In the genomic region with DNA sequence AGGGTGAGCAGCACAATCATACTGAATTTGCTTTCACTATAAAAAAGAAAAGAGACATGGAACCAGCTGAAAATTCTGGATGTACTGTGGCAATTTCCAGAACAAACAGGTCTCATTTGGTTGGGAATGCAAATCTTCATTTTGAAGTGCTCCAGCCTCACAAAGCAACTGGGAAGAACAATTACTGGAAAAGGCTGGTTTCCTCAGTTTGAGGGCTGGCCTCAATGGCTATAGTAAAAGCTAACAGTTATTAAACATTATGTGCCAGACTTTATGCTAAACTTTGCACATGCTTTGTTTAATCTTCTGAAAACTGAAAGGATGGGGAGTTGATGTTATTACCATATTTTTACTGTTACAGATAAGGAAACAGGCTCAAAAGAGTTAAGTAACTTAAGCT, we compare ENCODE assay signal across 19 cellular contexts. TPM values are rescaled to one million over a fixed set of nuclear protein-coding genes. Genes with fewer than 3 reads are reported as not detected.
"Had no signal": no experiment of that assay in that cellular context is flagged by ENCODE, and none has a peak within 500 bp of the region (broad histone marks: within the 10 kb centered on the region; RNA-seq: fewer than 3 reads in every experiment).

No MANE protein-coding gene starts in this region.

- H3K27ac Mint-ChIP-seq: activated naive CD8-positive, alpha-beta T cell treated with anti-CD3 and anti-CD28 coated beads, Interleukin-2, amount 10 ng/mL, durations not matched to agents 7 days and 5 days; activated T-cell treated with anti-CD3 and anti-CD28 coated beads, Interleukin-2, amount 50 U/mL, for 24 hours; dendritic cell treated with granulocyte-macrophage colony-stimulating factor and Interleukin-4, amounts not matched to agents 40 ng/mL and 50 ng/mL, for 4 days; progenitor cell of endocrine pancreas; stimulated activated naive CD8-positive, alpha-beta T cell treated with anti-CD3 and anti-CD28 coated beads, Interleukin-15, Interleukin-2, amounts not matched to agents 100 ng/mL and 50 ng/mL, for 24 hours; T-cell had no signal

- H3K9me3 ChIP-seq: gastrocnemius medialis, right lobe of liver, upper lobe of left lung had no signal

- H3K27me3 Mint-ChIP-seq: activated naive CD8-positive, alpha-beta T cell treated with anti-CD3 and anti-CD28 coated beads, Interleukin-2, amount 10 ng/mL, durations not matched to agents 7 days and 5 days; activated T-cell treated with anti-CD3 and anti-CD28 coated beads, Interleukin-2, amount 50 U/mL, for 24 hours; naive B cell; progenitor cell of endocrine pancreas; stimulated activated naive CD8-positive, alpha-beta T cell treated with anti-CD3 and anti-CD28 coated beads, Interleukin-15, Interleukin-2, amounts not matched to agents 100 ng/mL and 50 ng/mL, for 24 hours had no signal

- H3K36me3 Mint-ChIP-seq: naive B cell had no signal

- H3K27me3 ChIP-seq: brain microvascular endothelial cell, gastrocnemius medialis, right lobe of liver, upper lobe of left lung had no signal

- ATAC-seq: gastrocnemius medialis, right lobe of liver, T-cell had no signal

- H3K9me3 Mint-ChIP-seq: activated naive CD8-positive, alpha-beta T cell treated with anti-CD3 and anti-CD28 coated beads, Interleukin-2, amount 10 ng/mL, durations not matched to agents 7 days and 5 days; activated T-cell treated with anti-CD3 and anti-CD28 coated beads, Interleukin-2, amount 50 U/mL, for 24 hours; dendritic cell treated with granulocyte-macrophage colony-stimulating factor and Interleukin-4, amounts not matched to agents 40 ng/mL and 50 ng/mL, for 4 days; stimulated activated naive CD8-positive, alpha-beta T cell treated with anti-CD3 and anti-CD28 coated beads, Interleukin-15, Interleukin-2, amounts not matched to agents 100 ng/mL and 50 ng/mL, for 24 hours; T-cell had no signal

- H3K27ac ChIP-seq: brain microvascular endothelial cell, right lobe of liver had no signal

- H3K4me3 Mint-ChIP-seq: activated naive CD8-positive, alpha-beta T cell treated with anti-CD3 and anti-CD28 coated beads, Interleukin-2, amount 10 ng/mL, durations not matched to agents 7 days and 5 days; activated T-cell treated with anti-CD3 and anti-CD28 coated beads, Interleukin-2, amount 50 U/mL, for 24 hours; dendritic cell treated with granulocyte-macrophage colony-stimulating factor and Interleukin-4, amounts not matched to agents 40 ng/mL and 50 ng/mL, for 4 days; stimulated activated naive CD8-positive, alpha-beta T cell treated with anti-CD3 and anti-CD28 coated beads, Interleukin-15, Interleukin-2, amounts not matched to agents 100 ng/mL and 50 ng/mL, for 24 hours; T-cell had no signal

- H3K36me3 ChIP-seq: brain microvascular endothelial cell, gastrocnemius medialis, right lobe of liver, upper lobe of left lung had no signal

- H3K4me3 ChIP-seq: gastrocnemius medialis, right lobe of liver, upper lobe of left lung had no signal

- DNase-seq: activated CD4-positive, alpha-beta T cell treated with anti-CD3 and anti-CD28 coated beads for 1 hour; activated CD4-positive, alpha-beta T cell treated with anti-CD3 and anti-CD28 coated beads, Interleukin-2, amount 50 U/mL, for 4 hours; activated effector memory CD4-positive, alpha-beta T cell treated with Interleukin-2 at 50 U/mL for 16 hours; activated naive CD8-positive, alpha-beta T cell treated with anti-CD3 and anti-CD28 coated beads, Interleukin-2, amount 10 ng/mL, durations not matched to agents 7 days and 5 days; activated T-cell treated with anti-CD3 and anti-CD28 coated beads, Interleukin-2, amount 50 U/mL, for 24 hours; brain microvascular endothelial cell; erythroblast; gastrocnemius medialis; islet precursor cell; mammary epithelial cell; naive B cell; right lobe of liver; T-cell; T1000 had no signal

RNA-seq across cellular contexts. Expression of gene POU4F1, which starts 52.6 kb away (rescaled TPM):
- total RNA-seq: gastrocnemius medialis, mammary epithelial cell, omental fat pad, upper lobe of left lung had no signal
- polyA plus RNA-seq: mammary epithelial cell had no signal
